27 cellular contexts compared by ENCODE assay signal in the genomic region with DNA sequence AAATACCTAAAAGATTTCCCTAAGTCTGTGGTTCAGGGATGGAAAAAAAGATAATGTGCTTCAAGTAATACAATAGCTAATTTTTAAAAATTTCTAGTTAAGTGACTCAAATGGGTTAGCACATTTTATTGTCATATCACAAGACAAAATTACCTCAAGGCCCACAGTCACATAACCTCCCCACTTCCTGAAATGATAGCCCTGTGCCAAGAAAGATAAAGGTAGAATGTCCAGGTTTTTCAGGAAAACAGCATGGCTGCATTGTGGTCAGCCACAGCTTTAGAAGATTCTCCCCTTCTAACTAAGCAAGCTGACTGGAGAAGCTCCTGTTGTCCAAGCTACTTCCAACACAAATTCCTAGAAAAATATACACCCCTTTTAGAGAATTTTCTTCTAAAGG.
A peak's percentile ranks its signal among the peaks of the same experiment; 100 is the strongest.
DNase-seq lines count a peak whose midpoint lies in the region; ATAC-seq, FAIRE-seq and TF ChIP-seq lines count a peak whose summit lies in the region.
"Had no signal": no experiment of that assay in that cellular context is flagged by ENCODE, and none has a peak within 500 bp of the region (broad histone marks: within the 10 kb centered on the region; RNA-seq: fewer than 3 reads in every experiment).

No MANE protein-coding gene starts in this region.

- DNase-seq in M059J (ENCODE audit: low read depth) (peak; percentile 16), OCI-M1 (lab: John Stamatoyannopoulos, UW) (peak; percentile 20), astrocyte (ENCODE audit: low read depth) (peak; percentile 55), fibroblast of pulmonary artery (ENCODE audit: low read depth) (peak; percentile 6), upper lobe of left lung (no peak), posterior vena cava (ENCODE audit: low spot score) (no peak)
- DNase-seq: BE2C; C1 segment of cervical spinal cord; CD4-positive, alpha-beta memory T cell; CD4-positive, CD25-positive, alpha-beta regulatory T cell; CD8-positive, alpha-beta memory T cell; COR-L47; DMS 273 treated with DMSO at 0.1 percent for 48 hours; DMS153; DMS53; DMS79; DND-41; EL; GDM1 had no signal

- no peak overlapping the region for H3K27ac Mint-ChIP-seq in astrocyte (ENCODE audit: unreplicated experiment)
- H3K27ac Mint-ChIP-seq: CD14-positive monocyte; CD4-positive, alpha-beta memory T cell; CD4-positive, CD25-positive, alpha-beta regulatory T cell; CD8-positive, alpha-beta memory T cell had no signal

- no peak overlapping the region for H3K27ac ChIP-seq in astrocyte (ENCODE audit: low read depth, low read length)
- no peak overlapping the region for H3K27ac ChIP-seq in upper lobe of left lung
- H3K27ac ChIP-seq: 22Rv1, A549, BLaER1 had no signal

- no peak overlapping the region for H3K4me3 Mint-ChIP-seq in astrocyte (ENCODE audit: unreplicated experiment)
- H3K4me3 Mint-ChIP-seq: CD14-positive monocyte; CD4-positive, alpha-beta memory T cell; CD4-positive, CD25-positive, alpha-beta regulatory T cell; CD8-positive, alpha-beta memory T cell had no signal

- no peak overlapping the region for H2AFZ ChIP-seq in astrocyte (ENCODE audit: low read depth, low read length)

- no peak for TF ChIP-seq EP300 in upper lobe of left lung (IDR thresholded peaks at IDR 0.05)

- H3K4me1 ChIP-seq in astrocyte (ENCODE audit: insufficient read depth, low read length) (no peaks in the 10 kb centered on the region), upper lobe of left lung (no peaks in the 10 kb centered on the region)
- H3K4me1 ChIP-seq: A549, BE2C had no signal

- TF ChIP-seq CTCF in astrocyte (IDR thresholded peaks at IDR 0.05; ENCODE audit: insufficient read depth, low read depth, low read length) (no peak), fibroblast of pulmonary artery (IDR thresholded peaks at IDR 0.05; ENCODE audit: low read length, missing control alignments) (no peak), upper lobe of left lung (IDR thresholded peaks at IDR 0.05) (no peak)

- no peaks in the 10 kb centered on the region for H3K36me3 Mint-ChIP-seq in astrocyte (ENCODE audit: low read depth, unreplicated experiment)
- H3K36me3 Mint-ChIP-seq: CD14-positive monocyte; CD4-positive, alpha-beta memory T cell; CD4-positive, CD25-positive, alpha-beta regulatory T cell; CD8-positive, alpha-beta memory T cell had no signal

- H3K36me3 ChIP-seq in astrocyte (ENCODE audit: insufficient read depth, low read length) (no peaks in the 10 kb centered on the region), upper lobe of left lung (no peaks in the 10 kb centered on the region)
- H3K36me3 ChIP-seq: BE2C, BLaER1 had no signal

- intact Hi-C loops in posterior vena cava (cut with DNase I), result no loop called here

- no peak for FAIRE-seq in astrocyte (lab: Jason Lieb, UNC)
- FAIRE-seq: A549, GM12878, GM12892, GM18507 had no signal

- H3K9me3 Mint-ChIP-seq in astrocyte (ENCODE audit: unreplicated experiment), result peaks cover 3% of the 10 kb centered on the region

- H3K27me3 ChIP-seq in astrocyte (ENCODE audit: insufficient read depth, low read length), result no peaks in the 10 kb centered on the region
- H3K27me3 ChIP-seq in upper lobe of left lung, result no peaks in the 10 kb centered on the region
- H3K27me3 ChIP-seq: BE2C, BLaER1 had no signal

- H3K9me3 ChIP-seq in astrocyte (ENCODE audit: insufficient read depth, low read depth, low read length), result no peaks in the 10 kb centered on the region
- no peaks in the 10 kb centered on the region for H3K9me3 ChIP-seq in upper lobe of left lung
- H3K9me3 ChIP-seq: A549, BE2C, BLaER1 had no signal

- H3K9ac ChIP-seq in astrocyte (ENCODE audit: low read length), result no peak overlapping the region
- H3K9ac ChIP-seq: BLaER1 had no signal

- H3K27me3 Mint-ChIP-seq in astrocyte (ENCODE audit: low read depth, unreplicated experiment), result no peaks in the 10 kb centered on the region
- H3K27me3 Mint-ChIP-seq: CD4-positive, CD25-positive, alpha-beta regulatory T cell had no signal

- ATAC-seq in GM19351 (IDR thresholded peaks at IDR 0.05; ENCODE audit: unreplicated experiment) (no peak), upper lobe of left lung (ENCODE audit: low FRiP score in 2 of 2) (no peak)
- ATAC-seq: A549, GM12878 had no signal

- H3K4me3 ChIP-seq in astrocyte (ENCODE audit: insufficient read depth, low read depth, low read length) (no peak overlapping the region), fibroblast of pulmonary artery (replicated peaks; ENCODE audit: low read depth, low read length) (no peak overlapping the region), upper lobe of left lung (no peak overlapping the region)
- H3K4me3 ChIP-seq: A549, BLaER1, GM12878 had no signal

- no peaks in the 10 kb centered on the region for H3K4me1 Mint-ChIP-seq in astrocyte (ENCODE audit: low read depth, unreplicated experiment)
- H3K4me1 Mint-ChIP-seq: CD14-positive monocyte; CD4-positive, alpha-beta memory T cell; CD4-positive, CD25-positive, alpha-beta regulatory T cell; CD8-positive, alpha-beta memory T cell had no signal

- TF ChIP-seq POLR2A in upper lobe of left lung (IDR thresholded peaks at IDR 0.05), result no peak

- no peak overlapping the region for H3K4me2 ChIP-seq in astrocyte (ENCODE audit: low read length)
- H3K4me2 ChIP-seq: A549, BLaER1 had no signal

- H4K20me1 ChIP-seq in astrocyte (ENCODE audit: insufficient read depth, low read length), result no peaks in the 10 kb centered on the region
- H4K20me1 ChIP-seq: BLaER1 had no signal

- no peaks in the 10 kb centered on the region for H3K79me2 ChIP-seq in astrocyte (ENCODE audit: insufficient read depth, low read length)

Comparison
In these comparisons a context has a peak if more than half of its experiments do, and no peak if none do; other contexts are left out.
1. DNase-seq: peak in M059J (single experiment), OCI-M1 (single experiment), astrocyte (single experiment) and fibroblast of pulmonary artery (single experiment); none in upper lobe of left lung (0 of 2) and posterior vena cava (single experiment).